ENCODE assay signal across 1 cellular context in the genomic region with DNA sequence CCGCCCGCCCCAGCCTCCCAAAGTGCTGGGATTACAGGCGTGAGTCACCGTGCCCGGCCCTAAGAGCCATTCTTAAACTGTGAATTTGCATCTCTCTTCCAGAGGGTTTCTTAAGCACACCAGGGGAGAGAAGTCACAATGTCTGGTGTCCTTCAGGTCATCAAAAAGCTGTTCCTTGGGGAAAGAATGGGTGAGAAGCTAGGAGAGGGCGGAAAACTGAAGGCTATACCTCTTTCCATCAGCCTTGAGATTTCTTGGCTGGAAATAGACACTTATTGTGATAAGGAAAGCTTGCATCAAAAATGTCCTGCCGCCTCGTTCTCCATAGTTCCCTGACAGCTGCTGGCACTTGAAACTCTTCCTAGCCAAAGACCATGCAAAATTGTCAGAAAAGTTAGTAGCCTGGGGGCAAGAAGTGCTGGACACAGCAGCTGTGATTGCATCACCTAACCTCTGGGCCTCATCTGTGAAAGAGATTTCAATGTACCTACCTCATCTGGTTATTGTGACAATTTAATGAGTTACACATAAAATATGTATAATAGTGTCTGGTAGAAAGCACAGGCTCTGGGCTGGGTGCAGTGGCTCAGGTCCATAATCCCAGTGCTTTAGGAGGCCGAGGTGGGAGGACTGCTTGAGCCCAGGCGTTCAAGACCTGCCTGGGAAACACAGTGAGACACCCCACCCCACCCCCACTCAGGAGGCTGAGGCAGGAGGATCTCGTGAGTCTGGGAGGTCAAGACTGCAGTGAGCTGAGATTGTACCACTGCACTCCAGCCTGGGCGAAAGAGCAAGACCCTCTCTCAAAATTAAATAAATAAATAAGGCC.
A peak's percentile ranks its signal among the peaks of the same experiment; 100 is the strongest.
TF ChIP-seq lines count a peak whose summit lies in the region.

No MANE protein-coding gene starts in this region.

TF ChIP-seq in HepG2, 621 proteins besides CTCF, POLR2A, EP300 and RAD21 (continued from another document):
- TF ChIP-seq, protein P1, sequence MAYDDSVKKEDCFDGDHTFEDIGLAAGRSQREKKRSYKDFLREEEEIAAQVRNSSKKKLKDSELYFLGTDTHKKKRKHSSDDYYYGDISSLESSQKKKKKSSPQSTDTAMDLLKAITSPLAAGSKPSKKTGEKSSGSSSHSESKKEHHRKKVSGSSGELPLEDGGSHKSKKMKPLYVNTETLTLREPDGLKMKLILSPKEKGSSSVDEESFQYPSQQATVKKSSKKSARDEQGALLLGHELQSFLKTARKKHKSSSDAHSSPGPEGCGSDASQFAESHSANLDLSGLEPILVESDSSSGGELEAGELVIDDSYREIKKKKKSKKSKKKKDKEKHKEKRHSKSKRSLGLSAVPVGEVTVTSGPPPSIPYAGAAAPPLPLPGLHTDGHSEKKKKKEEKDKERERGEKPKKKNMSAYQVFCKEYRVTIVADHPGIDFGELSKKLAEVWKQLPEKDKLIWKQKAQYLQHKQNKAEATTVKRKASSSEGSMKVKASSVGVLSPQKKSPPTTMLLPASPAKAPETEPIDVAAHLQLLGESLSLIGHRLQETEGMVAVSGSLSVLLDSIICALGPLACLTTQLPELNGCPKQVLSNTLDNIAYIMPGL (CRISPR knock-in tag; IDR thresholded peaks at IDR 0.05; ENCODE audit: borderline replicate concordance in 1 of 2, low read depth in 1 of 2), result peak in 1 of 2 experiments; percentile 39; a peak in 1 of 4 replicates
- TF ChIP-seq, protein P2, sequence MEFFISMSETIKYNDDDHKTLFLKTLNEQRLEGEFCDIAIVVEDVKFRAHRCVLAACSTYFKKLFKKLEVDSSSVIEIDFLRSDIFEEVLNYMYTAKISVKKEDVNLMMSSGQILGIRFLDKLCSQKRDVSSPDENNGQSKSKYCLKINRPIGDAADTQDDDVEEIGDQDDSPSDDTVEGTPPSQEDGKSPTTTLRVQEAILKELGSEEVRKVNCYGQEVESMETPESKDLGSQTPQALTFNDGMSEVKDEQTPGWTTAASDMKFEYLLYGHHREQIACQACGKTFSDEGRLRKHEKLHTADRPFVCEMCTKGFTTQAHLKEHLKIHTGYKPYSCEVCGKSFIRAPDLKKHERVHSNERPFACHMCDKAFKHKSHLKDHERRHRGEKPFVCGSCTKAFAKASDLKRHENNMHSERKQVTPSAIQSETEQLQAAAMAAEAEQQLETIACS (CRISPR knock-in tag; IDR thresholded peaks at IDR 0.05), result no peak
- TF ChIP-seq ATF3 (CRISPR knock-in tag; IDR thresholded peaks at IDR 0.05), result peak; percentile 57; the same call in 1 of the 2 replicates
- 0 out of 2 replicates have a peak, but pooled peaks have one; percentile 42 for TF ChIP-seq SIN3A (IDR thresholded peaks at IDR 0.05; ENCODE audit: borderline replicate concordance, low read depth, low read length)
- peak; percentile 28; the same call in 1 of the 2 replicates for TF ChIP-seq ZMYM2 (CRISPR knock-in tag; IDR thresholded peaks at IDR 0.05)
- no peak for TF ChIP-seq FOXO4 (CRISPR knock-in tag; conservative IDR thresholded peaks at IDR 0.05)
- peak; percentile 30; the same call in 1 of the 2 replicates for TF ChIP-seq ADNP (CRISPR knock-in tag; IDR thresholded peaks at IDR 0.05)
- TF ChIP-seq ERF (CRISPR knock-in tag; IDR thresholded peaks at IDR 0.05), result 0 out of 2 replicates have a peak, but pooled peaks have one; percentile 16
- peak; percentile 93 for TF ChIP-seq CEBPG (CRISPR knock-in tag; IDR thresholded peaks at IDR 0.05)
- TF ChIP-seq ZNF629 (CRISPR knock-in tag; conservative IDR thresholded peaks at IDR 0.05), result no peak
- TF ChIP-seq ZNF775 (CRISPR knock-in tag; IDR thresholded peaks at IDR 0.05; ENCODE audit: borderline replicate concordance), result 0 out of 2 replicates have a peak, but pooled peaks have one; percentile 24
- 0 out of 2 replicates have a peak, but pooled peaks have one; percentile 25 for TF ChIP-seq ZNF263 (CRISPR knock-in tag; IDR thresholded peaks at IDR 0.05)
- TF ChIP-seq HMGA1 (CRISPR knock-in tag; conservative IDR thresholded peaks at IDR 0.05), result no peak
- peak in 1 of 2 experiments; percentile 93; a peak in 2 of 4 replicates for TF ChIP-seq ATF4 (CRISPR knock-in tag; IDR thresholded peaks at IDR 0.05)
- TF ChIP-seq ZNF281 (CRISPR knock-in tag; IDR thresholded peaks at IDR 0.05; ENCODE audit: borderline replicate concordance), result peak; percentile 57; the same call in 1 of the 2 replicates
- peak; percentile 58; the same call in 1 of the 2 replicates for TF ChIP-seq ZNF7 (CRISPR knock-in tag; IDR thresholded peaks at IDR 0.05)
